In the genomic region with DNA sequence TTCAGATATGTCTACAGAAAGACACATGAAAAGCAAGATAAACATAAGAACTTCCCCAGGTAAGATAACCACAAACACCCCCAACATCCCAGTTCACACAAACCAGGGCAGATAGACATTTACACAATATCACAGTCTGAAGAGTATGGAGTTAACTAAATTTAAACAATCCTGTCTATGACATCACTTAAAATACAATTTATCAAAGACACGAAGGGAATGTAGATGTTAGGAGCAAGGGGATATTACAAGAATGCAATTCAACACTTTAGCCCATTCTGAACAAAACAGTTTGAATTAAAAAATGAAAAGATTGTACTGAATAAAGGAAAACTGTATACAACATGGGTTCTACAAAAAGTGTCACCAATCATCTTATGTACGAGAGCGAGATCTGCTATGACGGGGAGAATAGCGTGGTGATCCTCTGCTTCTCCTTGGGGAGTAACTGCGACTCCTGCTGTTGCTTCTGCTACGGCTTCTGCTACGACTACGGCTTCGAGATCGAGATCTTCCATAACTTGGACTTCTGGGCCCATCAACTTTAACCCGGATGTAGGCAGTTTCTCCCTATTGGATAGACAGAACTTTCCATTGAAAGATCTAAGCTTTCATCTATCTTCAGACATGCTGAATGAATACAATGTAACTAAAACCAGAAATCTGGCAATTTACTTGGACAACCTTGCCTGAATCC, we compare ENCODE assay signal across 7 cellular contexts. TPM values are rescaled to one million over a fixed set of nuclear protein-coding genes. Genes with fewer than 3 reads are reported as not detected.
DNase-seq lines count a peak whose midpoint lies in the region; ATAC-seq and TF ChIP-seq lines count a peak whose summit lies in the region.

No MANE protein-coding gene starts in this region.

- ATAC-seq in PC-3 = no peak
- ATAC-seq in left lobe of liver = no peak
- ATAC-seq in HG03135 (IDR thresholded peaks at IDR 0.05; ENCODE audit: unreplicated experiment) = no peak

- H3K36me3 ChIP-seq in PC-3 (ENCODE audit: low read depth, low read length) (peaks cover 60% of the 10 kb centered on the region), sigmoid colon (peaks cover 17 to 54% (median 33%) of the 10 kb centered on the region in 4 donors)

- TF ChIP-seq POLR2A in sigmoid colon (IDR thresholded peaks at IDR 0.05) = no peak

- H4K20me1 ChIP-seq in PC-3 (ENCODE audit: low read length) = peaks cover 59% of the 10 kb centered on the region

- H3K27ac ChIP-seq in PC-3 (ENCODE audit: low read length) = no peak overlapping the region
- peak overlapping the region; percentile 97 to 99 (median 98) for H3K27ac ChIP-seq in sigmoid colon

- intact Hi-C loops in PC-3 (cut with micrococcal nuclease) (no loop called here), sigmoid colon (cut with DNase I) (loop anchor here (5.0 kb wide), 1 partner anchor 873 kb away; no protein-coding TSS in a partner anchor)

- no peak for TF ChIP-seq EP300 in sigmoid colon (IDR thresholded peaks at IDR 0.05)

- CTCF ChIA-PET in PC-3 (lab: Charles Lee) = no interaction called here

- POLR2A ChIA-PET in PC-3 (lab: Charles Lee; ENCODE audit: unreplicated experiment) = no interaction called here

- H3K27me3 ChIP-seq in PC-3 (ENCODE audit: low read length) (no peaks in the 10 kb centered on the region), sigmoid colon (no peaks in the 10 kb centered on the region)

- TF ChIP-seq CTCF in GM12865 (IDR thresholded peaks at IDR 0.05; ENCODE audit: insufficient read depth, low read depth, low read length, missing control alignments) (no peak), PC-3 (conservative IDR thresholded peaks at IDR 0.05; ENCODE audit: low read depth, low read length) (peak; percentile 38; the same call in 1 of the 2 replicates), epithelial cell of proximal tubule (conservative IDR thresholded peaks at IDR 0.05; ENCODE audit: low read depth, low read length) (peak; percentile 3), sigmoid colon (IDR thresholded peaks at IDR 0.05) (no peak)

- DNase-seq in GM12865 (ENCODE audit: low read depth) (no peak), PC-3 (no peak), epithelial cell of proximal tubule (ENCODE audit: low read depth) (no peak), sigmoid colon (no peak), left lobe of liver (ENCODE audit: low spot score) (no peak), NCI-H1105 treated with DMSO at 0.1 percent for 48 hours (lab: John Stamatoyannopoulos, UW) (no peak)

- 14 to 49% methylated on average over 12 of the region's 12 CpGs for WGBS in sigmoid colon, 2 donors

- peak overlapping the region; percentile 95 for H3K4me2 ChIP-seq in PC-3 (ENCODE audit: low read length)

- no peak overlapping the region for H2AFZ ChIP-seq in PC-3 (ENCODE audit: low read length)

- peak overlapping the region; percentile 98 for H3K9ac ChIP-seq in PC-3 (ENCODE audit: low read length)

- H3K9me2 ChIP-seq in PC-3 (replicated peaks; ENCODE audit: low read length) = no peaks in the 10 kb centered on the region

- H3K9me3 ChIP-seq in PC-3 (ENCODE audit: low read length) (no peaks in the 10 kb centered on the region), sigmoid colon (no peaks in the 10 kb centered on the region)

- H3F3A ChIP-seq in PC-3 (ENCODE audit: low read length, unreplicated experiment) = peaks cover 29% of the 10 kb centered on the region

- H3K79me2 ChIP-seq in PC-3 (ENCODE audit: low read length) = peaks cover 65% of the 10 kb centered on the region

- BruUV-seq in PC-3 (replicated peaks; lab: Mats Ljungman, UMichigan) = no TSS peak

- H3K4me3 ChIP-seq in GM12865 (ENCODE audit: low read depth, low read length) = peak overlapping the region; percentile 89
- H3K4me3 ChIP-seq in PC-3 (ENCODE audit: low read length) = peak overlapping the region; percentile 96
- peak overlapping the region; percentile 75 for H3K4me3 ChIP-seq in epithelial cell of proximal tubule (ENCODE audit: low read depth, low read length)
- H3K4me3 ChIP-seq in sigmoid colon = peak overlapping the region in 3 of 4 donors; percentile 78 to 93 (median 85)

- H3K4me1 ChIP-seq in PC-3 (ENCODE audit: insufficient read depth, low read length) (peaks cover 30% of the 10 kb centered on the region), sigmoid colon (peaks cover 0 to 64% (median 48%) of the 10 kb centered on the region in 4 donors)

RNA-seq across cellular contexts. Expression of gene SRSF1, which starts 1.9 kb away (rescaled TPM):
- total RNA-seq in PC-3 (2014; rRNA removed) (325 and 342 TPM in 2 replicates), epithelial cell of proximal tubule (293 and 299 TPM in 2 replicates), sigmoid colon (100 to 1,000 TPM; 138 to 214 (median 151) TPM), left lobe of liver (81.6 TPM)
- 100 to 1,000 TPM in 1 of 3 donors, 10 to 100 TPM in 2; 90.6 to 125 (median 93.7) TPM for polyA plus RNA-seq in sigmoid colon

RNA-seq across cellular contexts. Expression of gene VEZF1, which starts 17.1 kb away (rescaled TPM):
- 70.1 and 78.1 TPM in 2 replicates for total RNA-seq in PC-3 (2014; rRNA removed)
- 54.6 and 64.0 TPM in 2 replicates for total RNA-seq in epithelial cell of proximal tubule
- 100 to 1,000 TPM in 3 of 4 donors, 10 to 100 TPM in 1; 99.8 to 120 (median 105) TPM for total RNA-seq in sigmoid colon
- 10 to 100 TPM; 17.8 to 24.8 (median 21.0) TPM for polyA plus RNA-seq in sigmoid colon
- total RNA-seq in left lobe of liver = 12.5 TPM

RNA-seq across cellular contexts. Expression of gene CUEDC1, which starts 50.0 kb away (rescaled TPM):
- total RNA-seq in PC-3 (2014; rRNA removed) = 31.6 and 53.4 TPM in 2 replicates
- total RNA-seq in epithelial cell of proximal tubule = 14.4 and 14.5 TPM in 2 replicates
- total RNA-seq in sigmoid colon = 10 to 100 TPM; 29.5 to 64.0 (median 33.7) TPM
- 10 to 100 TPM in 2 of 3 donors, 1 to 10 TPM in 1; 3.0 to 20.0 (median 11.4) TPM for polyA plus RNA-seq in sigmoid colon
- total RNA-seq in left lobe of liver = 8.1 TPM

Comparison
In these comparisons a context has a peak if more than half of its experiments do, and no peak if none do; other contexts are left out.
1. CTCF ChIP-seq: peak in PC-3 (single experiment) and epithelial cell of proximal tubule (single experiment); none in GM12865 (single experiment) and sigmoid colon (0 of 4).
2. Peak in every context shown above with its lines, with median percentiles within 50 percentile points of each other: H3K4me3 ChIP-seq.